ENCODE assay signal across 1 cellular context in the genomic region with DNA sequence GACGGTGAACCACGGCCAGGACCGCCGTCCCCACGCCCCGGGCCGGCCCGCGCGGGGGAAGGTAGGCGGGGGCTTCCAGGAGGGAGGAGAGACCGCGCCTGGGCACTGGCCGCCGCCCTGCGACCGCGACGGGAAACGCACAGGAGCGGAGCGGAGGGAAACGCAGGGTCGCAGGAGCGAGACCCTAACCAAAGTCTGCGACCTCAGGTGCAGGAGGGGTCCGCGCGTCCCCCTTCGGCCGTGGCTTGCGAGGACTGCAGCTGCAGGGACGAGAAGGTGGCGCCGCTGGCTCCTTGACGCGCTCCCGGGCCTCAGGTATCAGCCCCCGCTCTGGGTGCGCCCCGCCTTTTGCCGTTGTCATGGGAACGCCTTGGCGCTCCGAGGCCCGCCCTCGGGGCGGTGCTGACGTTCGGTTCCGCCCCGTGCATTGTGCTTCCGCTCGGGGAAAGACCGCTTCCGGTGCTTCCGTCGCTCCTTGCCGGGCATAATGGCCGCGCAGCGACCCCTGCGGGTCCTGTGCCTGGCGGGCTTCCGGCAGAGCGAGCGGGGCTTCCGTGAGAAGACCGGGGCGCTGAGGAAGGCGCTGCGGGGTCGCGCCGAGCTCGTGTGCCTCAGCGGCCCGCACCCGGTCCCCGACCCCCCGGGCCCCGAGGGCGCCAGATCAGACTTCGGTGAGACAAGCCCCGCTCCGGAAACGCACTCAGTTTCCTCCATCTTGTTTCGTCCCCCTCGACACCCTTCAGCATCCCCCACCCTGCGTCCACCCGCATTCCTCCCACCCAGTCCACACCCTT.
A peak's percentile ranks its signal among the peaks of the same experiment; 100 is the strongest.
TF ChIP-seq lines count a peak whose summit lies in the region.

Gene OVCA2 (plus strand): TSS at position 462 of the 794 bp plus-strand sequence. CDS start 26 bp downstream, at position 488.

TF ChIP-seq in K562, 482 proteins besides CTCF, POLR2A, EP300 and RAD21 (continued from another document and continues in another):
- TF ChIP-seq CUX1 (CRISPR knock-in tag; IDR thresholded peaks at IDR 0.05), result no peak
- TF ChIP-seq ZFP1 (CRISPR knock-in tag; IDR thresholded peaks at IDR 0.05), result no peak
- TF ChIP-seq CBFA2T2 (conservative IDR thresholded peaks at IDR 0.05), result no peak
- peak; percentile 92 for TF ChIP-seq RBFOX2 (IDR thresholded peaks at IDR 0.05; ENCODE audit: low read depth, low read length)
- TF ChIP-seq IFI16 (CRISPR knock-in tag; IDR thresholded peaks at IDR 0.05), result no peak
- no peak for TF ChIP-seq ZFPM2 (CRISPR knock-in tag; IDR thresholded peaks at IDR 0.05)
- TF ChIP-seq SAP30 (IDR thresholded peaks at IDR 0.05; ENCODE audit: borderline replicate concordance, insufficient read depth, low read depth, low read length, poor library complexity, severe bottlenecking), result no peak
- no peak for TF ChIP-seq DDX20 (tag; IDR thresholded peaks at IDR 0.05; ENCODE audit: low read depth)
- no peak for TF ChIP-seq EZH2 (IDR thresholded peaks at IDR 0.05; ENCODE audit: borderline replicate concordance, low read depth, low read length)
- peak; percentile 79 for TF ChIP-seq ZBTB17 (CRISPR knock-in tag; IDR thresholded peaks at IDR 0.05)
- no peak for TF ChIP-seq NFYB (IDR thresholded peaks at IDR 0.05; ENCODE audit: extremely low read depth, insufficient read length)
- no peak for TF ChIP-seq GTF2B (IDR thresholded peaks at IDR 0.05; ENCODE audit: extremely low read depth, insufficient read length)
- TF ChIP-seq, protein P1, sequence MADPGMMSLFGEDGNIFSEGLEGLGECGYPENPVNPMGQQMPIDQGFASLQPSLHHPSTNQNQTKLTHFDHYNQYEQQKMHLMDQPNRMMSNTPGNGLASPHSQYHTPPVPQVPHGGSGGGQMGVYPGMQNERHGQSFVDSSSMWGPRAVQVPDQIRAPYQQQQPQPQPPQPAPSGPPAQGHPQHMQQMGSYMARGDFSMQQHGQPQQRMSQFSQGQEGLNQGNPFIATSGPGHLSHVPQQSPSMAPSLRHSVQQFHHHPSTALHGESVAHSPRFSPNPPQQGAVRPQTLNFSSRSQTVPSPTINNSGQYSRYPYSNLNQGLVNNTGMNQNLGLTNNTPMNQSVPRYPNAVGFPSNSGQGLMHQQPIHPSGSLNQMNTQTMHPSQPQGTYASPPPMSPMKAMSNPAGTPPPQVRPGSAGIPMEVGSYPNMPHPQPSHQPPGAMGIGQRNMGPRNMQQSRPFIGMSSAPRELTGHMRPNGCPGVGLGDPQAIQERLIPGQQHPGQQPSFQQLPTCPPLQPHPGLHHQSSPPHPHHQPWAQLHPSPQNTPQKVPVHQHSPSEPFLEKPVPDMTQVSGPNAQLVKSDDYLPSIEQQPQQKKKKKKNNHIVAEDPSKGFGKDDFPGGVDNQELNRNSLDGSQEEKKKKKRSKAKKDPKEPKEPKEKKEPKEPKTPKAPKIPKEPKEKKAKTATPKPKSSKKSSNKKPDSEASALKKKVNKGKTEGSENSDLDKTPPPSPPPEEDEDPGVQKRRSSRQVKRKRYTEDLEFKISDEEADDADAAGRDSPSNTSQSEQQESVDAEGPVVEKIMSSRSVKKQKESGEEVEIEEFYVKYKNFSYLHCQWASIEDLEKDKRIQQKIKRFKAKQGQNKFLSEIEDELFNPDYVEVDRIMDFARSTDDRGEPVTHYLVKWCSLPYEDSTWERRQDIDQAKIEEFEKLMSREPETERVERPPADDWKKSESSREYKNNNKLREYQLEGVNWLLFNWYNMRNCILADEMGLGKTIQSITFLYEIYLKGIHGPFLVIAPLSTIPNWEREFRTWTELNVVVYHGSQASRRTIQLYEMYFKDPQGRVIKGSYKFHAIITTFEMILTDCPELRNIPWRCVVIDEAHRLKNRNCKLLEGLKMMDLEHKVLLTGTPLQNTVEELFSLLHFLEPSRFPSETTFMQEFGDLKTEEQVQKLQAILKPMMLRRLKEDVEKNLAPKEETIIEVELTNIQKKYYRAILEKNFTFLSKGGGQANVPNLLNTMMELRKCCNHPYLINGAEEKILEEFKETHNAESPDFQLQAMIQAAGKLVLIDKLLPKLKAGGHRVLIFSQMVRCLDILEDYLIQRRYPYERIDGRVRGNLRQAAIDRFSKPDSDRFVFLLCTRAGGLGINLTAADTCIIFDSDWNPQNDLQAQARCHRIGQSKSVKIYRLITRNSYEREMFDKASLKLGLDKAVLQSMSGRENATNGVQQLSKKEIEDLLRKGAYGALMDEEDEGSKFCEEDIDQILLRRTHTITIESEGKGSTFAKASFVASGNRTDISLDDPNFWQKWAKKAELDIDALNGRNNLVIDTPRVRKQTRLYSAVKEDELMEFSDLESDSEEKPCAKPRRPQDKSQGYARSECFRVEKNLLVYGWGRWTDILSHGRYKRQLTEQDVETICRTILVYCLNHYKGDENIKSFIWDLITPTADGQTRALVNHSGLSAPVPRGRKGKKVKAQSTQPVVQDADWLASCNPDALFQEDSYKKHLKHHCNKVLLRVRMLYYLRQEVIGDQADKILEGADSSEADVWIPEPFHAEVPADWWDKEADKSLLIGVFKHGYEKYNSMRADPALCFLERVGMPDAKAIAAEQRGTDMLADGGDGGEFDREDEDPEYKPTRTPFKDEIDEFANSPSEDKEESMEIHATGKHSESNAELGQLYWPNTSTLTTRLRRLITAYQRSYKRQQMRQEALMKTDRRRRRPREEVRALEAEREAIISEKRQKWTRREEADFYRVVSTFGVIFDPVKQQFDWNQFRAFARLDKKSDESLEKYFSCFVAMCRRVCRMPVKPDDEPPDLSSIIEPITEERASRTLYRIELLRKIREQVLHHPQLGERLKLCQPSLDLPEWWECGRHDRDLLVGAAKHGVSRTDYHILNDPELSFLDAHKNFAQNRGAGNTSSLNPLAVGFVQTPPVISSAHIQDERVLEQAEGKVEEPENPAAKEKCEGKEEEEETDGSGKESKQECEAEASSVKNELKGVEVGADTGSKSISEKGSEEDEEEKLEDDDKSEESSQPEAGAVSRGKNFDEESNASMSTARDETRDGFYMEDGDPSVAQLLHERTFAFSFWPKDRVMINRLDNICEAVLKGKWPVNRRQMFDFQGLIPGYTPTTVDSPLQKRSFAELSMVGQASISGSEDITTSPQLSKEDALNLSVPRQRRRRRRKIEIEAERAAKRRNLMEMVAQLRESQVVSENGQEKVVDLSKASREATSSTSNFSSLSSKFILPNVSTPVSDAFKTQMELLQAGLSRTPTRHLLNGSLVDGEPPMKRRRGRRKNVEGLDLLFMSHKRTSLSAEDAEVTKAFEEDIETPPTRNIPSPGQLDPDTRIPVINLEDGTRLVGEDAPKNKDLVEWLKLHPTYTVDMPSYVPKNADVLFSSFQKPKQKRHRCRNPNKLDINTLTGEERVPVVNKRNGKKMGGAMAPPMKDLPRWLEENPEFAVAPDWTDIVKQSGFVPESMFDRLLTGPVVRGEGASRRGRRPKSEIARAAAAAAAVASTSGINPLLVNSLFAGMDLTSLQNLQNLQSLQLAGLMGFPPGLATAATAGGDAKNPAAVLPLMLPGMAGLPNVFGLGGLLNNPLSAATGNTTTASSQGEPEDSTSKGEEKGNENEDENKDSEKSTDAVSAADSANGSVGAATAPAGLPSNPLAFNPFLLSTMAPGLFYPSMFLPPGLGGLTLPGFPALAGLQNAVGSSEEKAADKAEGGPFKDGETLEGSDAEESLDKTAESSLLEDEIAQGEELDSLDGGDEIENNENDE (IDR thresholded peaks at IDR 0.05; ENCODE audit: low read depth, low read length), result no peak
- TF ChIP-seq ZNF717 (CRISPR knock-in tag; IDR thresholded peaks at IDR 0.05), result no peak
- TF ChIP-seq ZNF318 (IDR thresholded peaks at IDR 0.05; ENCODE audit: borderline replicate concordance in 1 of 2, low read depth in 1 of 2), result no peak
- no peak for TF ChIP-seq NFE2L1 (tag; IDR thresholded peaks at IDR 0.05; ENCODE audit: borderline replicate concordance, low read depth)
- TF ChIP-seq KDM5B (IDR thresholded peaks at IDR 0.05; ENCODE audit: insufficient replicate concordance, low read depth, low read length), result no peak
- TF ChIP-seq STAT5B (CRISPR knock-in tag; IDR thresholded peaks at IDR 0.05), result no peak
- no peak for TF ChIP-seq PPARD (CRISPR knock-in tag; IDR thresholded peaks at IDR 0.05)
